Comparison of ENCODE assay signal across 8 cellular contexts in genomic region chr11:20363500-20364411, GRCh38. TPM values are rescaled to one million over a fixed set of nuclear protein-coding genes. Genes with fewer than 3 reads are reported as not detected.
DNase-seq lines count a peak whose midpoint lies in the region; ATAC-seq and TF ChIP-seq lines count a peak whose summit lies in the region.

HTATIP2 (plus strand) TSS chr11:20363714; CDS start chr11:20364238, 524 bp downstream.

- H3K36me3 ChIP-seq in right lobe of liver: peaks cover 0 to 15% (median 0%) of the 10 kb centered on the region in 4 donors
- no peaks in the 10 kb centered on the region for H3K36me3 ChIP-seq in SJCRH30

- H3K27me3 Mint-ChIP-seq in HFFc6 (ENCODE audit: insufficient read depth): peaks cover 1% of the 10 kb centered on the region; the same call in 1 of the 2 replicates

- no peaks in the 10 kb centered on the region for H3K9me3 Mint-ChIP-seq in HFFc6

- peak within 1 kb of the TSS; percentile 82 to 97 (median 86) for H3K27ac ChIP-seq in right lobe of liver
- H3K27ac ChIP-seq in SJCRH30: no peak within 1 kb of the TSS

- peak within 1 kb of the TSS; percentile 86 for H3K4me3 Mint-ChIP-seq in HFFc6

- in situ Hi-C loops in GM13977 (cut with MboI; ENCODE audit: low pct_unique_long_range_greater_than_20kb, low sequenced_read_pairs, unreplicated experiment): loop anchor here (25.0 kb wide), 1 partner anchor 401 kb away; no protein-coding TSS in a partner anchor

- intact Hi-C loops in right lobe of liver (cut with DNase I): no loop called here

- DNase-seq in GM13977 (ENCODE audit: low spot score) (peak; percentile 83), HFFc6 (no peak), NCI-H187 (lab: John Stamatoyannopoulos, UW) (peak; percentile 29 to 56), dermis microvascular lymphatic vessel endothelial cell (ENCODE audit: low read depth in 2 of 2) (peak in 1 of 2 donors; percentile 58), right lobe of liver (peak; percentile 79 to 85 (median 84)), SJCRH30 (no peak)
- peak; percentile 67 for DNase-seq in activated CD4-positive, alpha-beta T cell treated with anti-CD3 and anti-CD28 coated beads, Interleukin-2, amount 50 U/mL, for 1 hour
- peak; percentile 81 for DNase-seq in stimulated activated CD4-positive, alpha-beta T cell treated with anti-CD3 and anti-CD28 coated beads, Interleukin-4, amount 100 ng/mL, for 1 hour

- H3K4me3 ChIP-seq in right lobe of liver (peak within 1 kb of the TSS; percentile 74 to 100 (median 79)), SJCRH30 (no peak within 1 kb of the TSS)

- peaks cover 3% of the 10 kb centered on the region; the same call in 1 of the 2 replicates for H3K36me3 Mint-ChIP-seq in HFFc6 (ENCODE audit: low read depth)

- TF ChIP-seq CTCF in GM13977 (IDR thresholded peaks at IDR 0.05; ENCODE audit: extremely low read depth, insufficient read depth, missing control alignments) (no peak), HFFc6 (IDR thresholded peaks at IDR 0.05) (no peak), right lobe of liver (IDR thresholded peaks at IDR 0.05) (no peak)

- peak within 1 kb of the TSS; percentile 84 for H3K27ac Mint-ChIP-seq in HFFc6

- TF ChIP-seq POLR2A in right lobe of liver (IDR thresholded peaks at IDR 0.05): peak; percentile 70

- H3K9me3 ChIP-seq in right lobe of liver: no peaks in the 10 kb centered on the region
- 0 out of 2 replicates have a peak, but pooled peaks cover 2% of the 10 kb centered on the region for H3K9me3 ChIP-seq in SJCRH30 (replicated peaks)

- peaks cover 70% of the 10 kb centered on the region for H3K4me1 Mint-ChIP-seq in HFFc6 (ENCODE audit: low read depth)

- H3K27me3 ChIP-seq in right lobe of liver (no peaks in the 10 kb centered on the region), SJCRH30 (no peaks in the 10 kb centered on the region)

- ATAC-seq in right lobe of liver: peak; percentile 83 to 91 (median 90)

- H3K4me1 ChIP-seq in right lobe of liver (peaks cover 0 to 22% (median 4%) of the 10 kb centered on the region in 4 donors), SJCRH30 (peaks cover 18% of the 10 kb centered on the region)

- WGBS in right lobe of liver (ENCODE audit: insufficient coverage, low coverage, low lambda C conversion rate, missing lambda C conversion rate): 0% methylated on average over 13 of the region's 71 CpGs

RNA-seq across cellular contexts. Expression of gene HTATIP2, which starts in this region (rescaled TPM):
- 10 to 100 TPM; 15.0 to 36.0 (median 31.3) TPM for total RNA-seq in HFFc6 (2021; fragmentation: NEBNext Ultra II Directional; extraction: Animal tissue kit (Norgen Biotek cat#: 25700))
- total RNA-seq in dermis microvascular lymphatic vessel endothelial cell: 45.1 and 46.2 TPM in 2 replicates
- 100 to 1,000 TPM in 2 of 6 experiments, 10 to 100 TPM in 4; 63.0 to 152 (median 83.3) TPM for total RNA-seq in right lobe of liver
- total RNA-seq in SJCRH30 (2014; rRNA removed; shearing (Covaris generic)): 0.28 and 0.38 TPM in 2 replicates

Comparison
In these comparisons a context has a peak if more than half of its experiments do, and no peak if none do; other contexts are left out.
1. RNA of gene HTATIP2 (total RNA-seq): 63.0 to 152 TPM in right lobe of liver, 45.1 to 46.2 TPM in dermis microvascular lymphatic vessel endothelial cell and 15.0 to 36.0 TPM in HFFc6; 0.28 to 0.38 TPM in SJCRH30; every median in the first group is over 10 times any median in the second.
2. DNase-seq: peak in GM13977 (single experiment), NCI-H187 (2 of 2), activated CD4-positive, alpha-beta T cell treated with anti-CD3 and anti-CD28 coated beads, Interleukin-2, amount 50 U/mL, for 1 hour (single experiment), right lobe of liver (3 of 3) and stimulated activated CD4-positive, alpha-beta T cell treated with anti-CD3 and anti-CD28 coated beads, Interleukin-4, amount 100 ng/mL, for 1 hour (single experiment); none in HFFc6 (single experiment) and SJCRH30 (0 of 2).